ENCODE assay signal across 18 cellular contexts in genomic region chr10:84155521-84155920, GRCh38. TPM values are rescaled to one million over a fixed set of nuclear protein-coding genes. Genes with fewer than 3 reads are reported as not detected.
"Had no signal": no experiment of that assay in that cellular context is flagged by ENCODE, and none has a peak within 500 bp of the region (broad histone marks: within the 10 kb centered on the region; RNA-seq: fewer than 3 reads in every experiment).

No MANE protein-coding gene starts in this region.

- H3K9me3 Mint-ChIP-seq: activated naive CD8-positive, alpha-beta T cell treated with anti-CD3 and anti-CD28 coated beads, Interleukin-2, amount 10 ng/mL, durations not matched to agents 7 days and 5 days; immature natural killer cell; mesothelial cell of epicardium; neural progenitor cell; stimulated activated effector memory CD8-positive, alpha-beta T cell treated with anti-CD3 and anti-CD28 coated beads, Interleukin-12 subunit alpha, Interleukin-12 subunit beta, amount 100 ng/mL, for 72 hours had no signal

- H3K27me3 ChIP-seq: breast epithelium, gastrocnemius medialis, heart left ventricle, neural progenitor cell, ovary had no signal

- ATAC-seq: gastrocnemius medialis; lower lobe of right lung; sciatic nerve; stimulated activated effector memory CD8-positive, alpha-beta T cell treated with anti-CD3 and anti-CD28 coated beads, Interleukin-12 subunit alpha, Interleukin-12 subunit beta, amount 100 ng/mL, for 72 hours had no signal

- H3K27ac Mint-ChIP-seq: activated naive CD8-positive, alpha-beta T cell treated with anti-CD3 and anti-CD28 coated beads, Interleukin-2, amount 10 ng/mL, durations not matched to agents 7 days and 5 days; mesothelial cell of epicardium; neural progenitor cell; stimulated activated effector memory CD8-positive, alpha-beta T cell treated with anti-CD3 and anti-CD28 coated beads, Interleukin-12 subunit alpha, Interleukin-12 subunit beta, amount 100 ng/mL, for 72 hours had no signal

- H3K4me1 Mint-ChIP-seq: neural progenitor cell had no signal

- DNase-seq: activated naive CD8-positive, alpha-beta T cell treated with anti-CD3 and anti-CD28 coated beads, Interleukin-2, amount 10 ng/mL, durations not matched to agents 7 days and 5 days; activated T-cell treated with anti-CD3 and anti-CD28 coated beads, Interleukin-2, amount 50 U/mL, for 1 hour; anterior cingulate cortex; dermis blood vessel endothelial cell; erythroblast; gastrocnemius medialis; heart left ventricle; immature natural killer cell; lower lobe of right lung; ovary; stimulated activated CD4-positive, alpha-beta T cell treated with anti-CD3 and anti-CD28 coated beads, Interleukin-2, amount 100 ng/mL, for 24 hours; T-helper 9 cell had no signal

- H3K36me3 ChIP-seq: ovary had no signal

- H3K9me3 ChIP-seq: breast epithelium, gastrocnemius medialis, heart left ventricle, lower lobe of right lung, ovary had no signal

- H3K4me3 Mint-ChIP-seq: activated naive CD8-positive, alpha-beta T cell treated with anti-CD3 and anti-CD28 coated beads, Interleukin-2, amount 10 ng/mL, durations not matched to agents 7 days and 5 days; immature natural killer cell; mesothelial cell of epicardium; neural progenitor cell; stimulated activated effector memory CD8-positive, alpha-beta T cell treated with anti-CD3 and anti-CD28 coated beads, Interleukin-12 subunit alpha, Interleukin-12 subunit beta, amount 100 ng/mL, for 72 hours had no signal

- H3K4me3 ChIP-seq: breast epithelium, gastrocnemius medialis, heart left ventricle, lower lobe of right lung, neural progenitor cell, ovary had no signal

- H3K4me1 ChIP-seq: breast epithelium, gastrocnemius medialis, heart left ventricle, lower lobe of right lung, neural progenitor cell had no signal

- H3K27ac ChIP-seq: breast epithelium, gastrocnemius medialis, heart left ventricle, lower lobe of right lung, neural progenitor cell, ovary had no signal

RNA-seq across cellular contexts. Expression of gene GPR15LG, which starts 18.1 kb away (rescaled TPM):
- total RNA-seq: activated naive CD8-positive, alpha-beta T cell treated with anti-CD3 and anti-CD28 coated beads, Interleukin-2, amount 10 ng/mL, durations not matched to agents 7 days and 5 days; dermis blood vessel endothelial cell; heart left ventricle; lower lobe of right lung; mesothelial cell of epicardium; pulmonary artery endothelial cell; sciatic nerve had no signal

RNA-seq across cellular contexts. Expression of gene CDHR1, which starts 38.8 kb away (rescaled TPM):
- total RNA-seq: pulmonary artery endothelial cell had no signal
